21 cellular contexts compared by ENCODE assay signal in genomic region chr1:176694713-176695112, GRCh38.
"Had no signal": no experiment of that assay in that cellular context is flagged by ENCODE, and none has a peak within 500 bp of the region (broad histone marks: within the 10 kb centered on the region; RNA-seq: fewer than 3 reads in every experiment).

No MANE protein-coding gene starts in this region.

- H3K36me3 ChIP-seq: esophagus muscularis mucosa, ovary, tibial artery, uterus had no signal

- H3K4me1 ChIP-seq: uterus had no signal

- FAIRE-seq: endothelial cell of umbilical vein had no signal

- H3K27ac ChIP-seq: esophagus muscularis mucosa, hepatocyte, ovary, psoas muscle, tibial artery, uterus had no signal

- H3K4me3 ChIP-seq: esophagus muscularis mucosa, hepatocyte, ovary, psoas muscle, tibial artery, uterus had no signal

- H3K9me3 ChIP-seq: esophagus muscularis mucosa, ovary, psoas muscle, tibial artery, uterus had no signal

- DNase-seq: activated CD4-positive, alpha-beta T cell treated with anti-CD3 and anti-CD28 coated beads, Interleukin-2, amount 50 U/mL, for 1 hour; activated CD8-positive, alpha-beta memory T cell treated with anti-CD3 and anti-CD28 coated beads, Interleukin-2, amount 50 U/mL, for 4 hours; activated naive CD4-positive, alpha-beta T cell treated with anti-CD3 and anti-CD28 coated beads, Interleukin-2, amount 10 ng/mL, durations not matched to agents 7 days and 5 days; activated naive CD8-positive, alpha-beta T cell treated with anti-CD3 and anti-CD28 coated beads, Interleukin-2, amount 50 U/mL, for 24 hours; activated T-cell treated with anti-CD3 and anti-CD28 coated beads, Interleukin-2, amount 50 U/mL, for 4 hours; aorta; effector memory CD4-positive, alpha-beta T cell; islet precursor cell; naive thymus-derived CD8-positive, alpha-beta T cell; ovary; psoas muscle; stimulated activated naive CD4-positive, alpha-beta T cell; T1000; tibial artery; uterus had no signal

- ATAC-seq: activated CD4-positive, CD25-positive, alpha-beta regulatory T cell treated with anti-CD3 and anti-CD28 coated beads, Interleukin-2, amount 50 U/mL, for 24 hours; activated naive CD8-positive, alpha-beta T cell treated with anti-CD3 and anti-CD28 coated beads, Interleukin-2, amount 50 U/mL, for 24 hours; activated T-cell treated with anti-CD3 and anti-CD28 coated beads, Interleukin-2, amount 50 U/mL, for 4 hours; left lobe of liver; naive thymus-derived CD8-positive, alpha-beta T cell; psoas muscle; sciatic nerve had no signal

- H3K27me3 ChIP-seq: esophagus muscularis mucosa, hepatocyte, ovary, tibial artery, uterus had no signal
